In the genomic region with DNA sequence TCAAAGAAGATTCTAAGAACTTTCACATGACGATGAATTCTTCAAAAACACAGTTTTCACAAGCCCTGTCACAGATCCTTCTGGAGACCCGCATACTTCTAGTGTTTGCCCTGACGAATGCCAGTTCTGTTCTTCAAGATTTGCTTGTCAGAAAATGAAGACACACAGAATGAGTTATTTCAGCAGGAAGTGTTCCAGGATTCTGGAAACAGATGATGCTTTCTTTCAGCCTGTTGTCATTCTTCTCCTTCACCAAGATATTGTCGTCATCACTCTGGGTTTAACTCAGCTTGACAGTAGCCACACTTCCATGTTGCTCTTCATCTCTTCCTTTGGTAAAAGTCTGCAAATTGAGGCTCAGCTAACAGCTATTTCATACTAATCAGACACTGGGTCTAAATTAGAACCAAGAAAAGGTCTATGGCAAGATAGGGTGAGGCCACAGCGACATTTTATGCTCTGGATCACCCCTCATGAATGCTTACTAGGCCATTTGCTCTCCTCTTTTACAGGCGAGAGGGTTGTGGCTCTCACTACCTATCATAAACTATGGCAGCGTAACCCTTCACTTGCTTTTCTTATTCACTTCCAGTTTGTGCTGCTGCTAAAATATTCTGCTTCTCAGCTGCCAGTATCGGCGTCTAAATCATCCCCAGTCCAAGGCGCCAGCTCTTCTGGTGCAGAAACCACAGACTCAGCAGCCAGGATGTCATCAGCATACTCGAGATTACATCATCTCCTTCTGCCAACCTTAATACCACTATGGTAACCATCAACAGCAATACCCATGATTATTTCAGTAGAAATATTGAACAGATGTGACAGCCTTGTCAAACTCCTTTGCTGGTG, we compare ENCODE assay signal across 8 cellular contexts.
DNase-seq lines count a peak whose midpoint lies in the region; ATAC-seq and TF ChIP-seq lines count a peak whose summit lies in the region.

No MANE protein-coding gene starts in this region.

- DNase-seq in AG10803 (ENCODE audit: low read depth) (peak; percentile 61), KG1 (lab: John Stamatoyannopoulos, UW) (peak; percentile 28), NCI-H1436 treated with DMSO at 0.1 percent for 48 hours (lab: John Stamatoyannopoulos, UW) (no peak), amniotic stem cell (lab: John Stamatoyannopoulos, UW) (no peak), HK-2 (ENCODE audit: unreplicated experiment) (no peak), type B pancreatic cell (ENCODE audit: extremely low spot score, unreplicated experiment) (no peak)
- DNase-seq in activated T-helper 1 cell treated with anti-CD3 and anti-CD28 coated beads, Interleukin-12 subunit alpha, Interleukin-12 subunit beta, Interleukin-2, Interleukin-4 antibody, amounts not matched to agents 30 ng/mL and 10 ng/mL and 1 ng/mL, durations not matched to agents 14 hours and 24 hours and 36 hours (ENCODE audit: low spot score), result peak; percentile 11

- H3K36me3 Mint-ChIP-seq in activated T-helper 1 cell treated with anti-CD3 and anti-CD28 coated beads, Interleukin-12 subunit alpha, Interleukin-12 subunit beta, Interleukin-2, Interleukin-4 antibody, amounts not matched to agents 30 ng/mL and 10 ng/mL and 1 ng/mL, durations not matched to agents 14 hours and 24 hours and 36 hours (ENCODE audit: low read depth), result peaks cover 3% of the 10 kb centered on the region
- H3K36me3 Mint-ChIP-seq in type B pancreatic cell, result no peaks in the 10 kb centered on the region

- H3K27me3 Mint-ChIP-seq in activated T-helper 1 cell treated with anti-CD3 and anti-CD28 coated beads, Interleukin-12 subunit alpha, Interleukin-12 subunit beta, Interleukin-2, Interleukin-4 antibody, amounts not matched to agents 30 ng/mL and 10 ng/mL and 1 ng/mL, durations not matched to agents 14 hours and 24 hours and 36 hours (ENCODE audit: insufficient read depth), result peaks cover 8% of the 10 kb centered on the region
- H3K27me3 Mint-ChIP-seq in type B pancreatic cell, result peaks cover 57% of the 10 kb centered on the region

- intact Hi-C loops in activated T-helper 1 cell treated with anti-CD3 and anti-CD28 coated beads, Interleukin-12 subunit alpha, Interleukin-12 subunit beta, Interleukin-2, Interleukin-4 antibody, amounts not matched to agents 30 ng/mL and 10 ng/mL and 1 ng/mL, durations not matched to agents 14 hours and 24 hours and 36 hours (cut with micrococcal nuclease), result no loop called here

- peak overlapping the region; percentile 19 for H3K27ac Mint-ChIP-seq in activated T-helper 1 cell treated with anti-CD3 and anti-CD28 coated beads, Interleukin-12 subunit alpha, Interleukin-12 subunit beta, Interleukin-2, Interleukin-4 antibody, amounts not matched to agents 30 ng/mL and 10 ng/mL and 1 ng/mL, durations not matched to agents 14 hours and 24 hours and 36 hours
- H3K27ac Mint-ChIP-seq in type B pancreatic cell, result no peak overlapping the region

- H3K4me3 ChIP-seq in AG10803 (ENCODE audit: low read length), result no peak overlapping the region

- H3K4me3 Mint-ChIP-seq in activated T-helper 1 cell treated with anti-CD3 and anti-CD28 coated beads, Interleukin-12 subunit alpha, Interleukin-12 subunit beta, Interleukin-2, Interleukin-4 antibody, amounts not matched to agents 30 ng/mL and 10 ng/mL and 1 ng/mL, durations not matched to agents 14 hours and 24 hours and 36 hours, result no peak overlapping the region
- H3K4me3 Mint-ChIP-seq in type B pancreatic cell, result no peak overlapping the region

- no peak for TF ChIP-seq CTCF in AG10803 (conservative IDR thresholded peaks at IDR 0.05; ENCODE audit: low read length)
- no peak for TF ChIP-seq CTCF in type B pancreatic cell (conservative IDR thresholded peaks at IDR 0.05)

- peak; percentile 76 for ATAC-seq in GM19397 (IDR thresholded peaks at IDR 0.05; ENCODE audit: unreplicated experiment)

- peaks cover 6% of the 10 kb centered on the region for H3K9me3 Mint-ChIP-seq in activated T-helper 1 cell treated with anti-CD3 and anti-CD28 coated beads, Interleukin-12 subunit alpha, Interleukin-12 subunit beta, Interleukin-2, Interleukin-4 antibody, amounts not matched to agents 30 ng/mL and 10 ng/mL and 1 ng/mL, durations not matched to agents 14 hours and 24 hours and 36 hours
- H3K9me3 Mint-ChIP-seq in type B pancreatic cell, result peaks cover 2% of the 10 kb centered on the region

- peaks cover 15% of the 10 kb centered on the region for H3K4me1 Mint-ChIP-seq in activated T-helper 1 cell treated with anti-CD3 and anti-CD28 coated beads, Interleukin-12 subunit alpha, Interleukin-12 subunit beta, Interleukin-2, Interleukin-4 antibody, amounts not matched to agents 30 ng/mL and 10 ng/mL and 1 ng/mL, durations not matched to agents 14 hours and 24 hours and 36 hours (ENCODE audit: low read depth)
- H3K4me1 Mint-ChIP-seq in type B pancreatic cell (ENCODE audit: unreplicated experiment), result no peaks in the 10 kb centered on the region

Comparison
In these comparisons a context has a peak if more than half of its experiments do, and no peak if none do; other contexts are left out.
1. DNase-seq: peak in AG10803 (single experiment), KG1 (single experiment) and activated T-helper 1 cell treated with anti-CD3 and anti-CD28 coated beads, Interleukin-12 subunit alpha, Interleukin-12 subunit beta, Interleukin-2, Interleukin-4 antibody, amounts not matched to agents 30 ng/mL and 10 ng/mL and 1 ng/mL, durations not matched to agents 14 hours and 24 hours and 36 hours (single experiment); none in NCI-H1436 treated with DMSO at 0.1 percent for 48 hours (single experiment), amniotic stem cell (single experiment), HK-2 (single experiment) and type B pancreatic cell (single experiment).